2 cellular contexts compared by ENCODE assay signal in the genomic region with DNA sequence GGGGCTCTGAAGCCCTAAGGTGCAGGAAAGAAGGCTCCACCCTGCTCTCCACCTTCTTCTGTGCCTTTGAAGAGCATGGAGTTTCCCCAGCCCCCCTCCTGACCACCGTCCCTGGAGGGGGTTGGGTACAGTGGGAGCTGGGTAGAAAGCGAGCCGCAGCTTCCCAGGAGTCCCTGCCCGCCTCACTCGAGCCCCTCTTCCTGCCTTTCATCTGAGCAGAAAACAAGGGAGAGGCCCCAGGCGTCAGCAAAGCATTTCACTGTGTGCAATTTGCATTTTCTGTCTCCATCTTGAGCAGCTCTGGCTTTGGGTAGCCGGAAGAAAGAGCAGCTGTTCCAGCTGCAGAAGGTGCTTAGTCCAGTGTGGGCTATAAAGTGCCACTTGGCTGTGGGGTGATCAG.
TF ChIP-seq lines count a peak whose summit lies in the region.

No MANE protein-coding gene starts in this region.

TF ChIP-seq in GM23338, 12 proteins besides CTCF, POLR2A, EP300 and RAD21:
- no peak for TF ChIP-seq NANOG (IDR thresholded peaks at IDR 0.05; ENCODE audit: borderline replicate concordance)
- TF ChIP-seq, protein P1, sequence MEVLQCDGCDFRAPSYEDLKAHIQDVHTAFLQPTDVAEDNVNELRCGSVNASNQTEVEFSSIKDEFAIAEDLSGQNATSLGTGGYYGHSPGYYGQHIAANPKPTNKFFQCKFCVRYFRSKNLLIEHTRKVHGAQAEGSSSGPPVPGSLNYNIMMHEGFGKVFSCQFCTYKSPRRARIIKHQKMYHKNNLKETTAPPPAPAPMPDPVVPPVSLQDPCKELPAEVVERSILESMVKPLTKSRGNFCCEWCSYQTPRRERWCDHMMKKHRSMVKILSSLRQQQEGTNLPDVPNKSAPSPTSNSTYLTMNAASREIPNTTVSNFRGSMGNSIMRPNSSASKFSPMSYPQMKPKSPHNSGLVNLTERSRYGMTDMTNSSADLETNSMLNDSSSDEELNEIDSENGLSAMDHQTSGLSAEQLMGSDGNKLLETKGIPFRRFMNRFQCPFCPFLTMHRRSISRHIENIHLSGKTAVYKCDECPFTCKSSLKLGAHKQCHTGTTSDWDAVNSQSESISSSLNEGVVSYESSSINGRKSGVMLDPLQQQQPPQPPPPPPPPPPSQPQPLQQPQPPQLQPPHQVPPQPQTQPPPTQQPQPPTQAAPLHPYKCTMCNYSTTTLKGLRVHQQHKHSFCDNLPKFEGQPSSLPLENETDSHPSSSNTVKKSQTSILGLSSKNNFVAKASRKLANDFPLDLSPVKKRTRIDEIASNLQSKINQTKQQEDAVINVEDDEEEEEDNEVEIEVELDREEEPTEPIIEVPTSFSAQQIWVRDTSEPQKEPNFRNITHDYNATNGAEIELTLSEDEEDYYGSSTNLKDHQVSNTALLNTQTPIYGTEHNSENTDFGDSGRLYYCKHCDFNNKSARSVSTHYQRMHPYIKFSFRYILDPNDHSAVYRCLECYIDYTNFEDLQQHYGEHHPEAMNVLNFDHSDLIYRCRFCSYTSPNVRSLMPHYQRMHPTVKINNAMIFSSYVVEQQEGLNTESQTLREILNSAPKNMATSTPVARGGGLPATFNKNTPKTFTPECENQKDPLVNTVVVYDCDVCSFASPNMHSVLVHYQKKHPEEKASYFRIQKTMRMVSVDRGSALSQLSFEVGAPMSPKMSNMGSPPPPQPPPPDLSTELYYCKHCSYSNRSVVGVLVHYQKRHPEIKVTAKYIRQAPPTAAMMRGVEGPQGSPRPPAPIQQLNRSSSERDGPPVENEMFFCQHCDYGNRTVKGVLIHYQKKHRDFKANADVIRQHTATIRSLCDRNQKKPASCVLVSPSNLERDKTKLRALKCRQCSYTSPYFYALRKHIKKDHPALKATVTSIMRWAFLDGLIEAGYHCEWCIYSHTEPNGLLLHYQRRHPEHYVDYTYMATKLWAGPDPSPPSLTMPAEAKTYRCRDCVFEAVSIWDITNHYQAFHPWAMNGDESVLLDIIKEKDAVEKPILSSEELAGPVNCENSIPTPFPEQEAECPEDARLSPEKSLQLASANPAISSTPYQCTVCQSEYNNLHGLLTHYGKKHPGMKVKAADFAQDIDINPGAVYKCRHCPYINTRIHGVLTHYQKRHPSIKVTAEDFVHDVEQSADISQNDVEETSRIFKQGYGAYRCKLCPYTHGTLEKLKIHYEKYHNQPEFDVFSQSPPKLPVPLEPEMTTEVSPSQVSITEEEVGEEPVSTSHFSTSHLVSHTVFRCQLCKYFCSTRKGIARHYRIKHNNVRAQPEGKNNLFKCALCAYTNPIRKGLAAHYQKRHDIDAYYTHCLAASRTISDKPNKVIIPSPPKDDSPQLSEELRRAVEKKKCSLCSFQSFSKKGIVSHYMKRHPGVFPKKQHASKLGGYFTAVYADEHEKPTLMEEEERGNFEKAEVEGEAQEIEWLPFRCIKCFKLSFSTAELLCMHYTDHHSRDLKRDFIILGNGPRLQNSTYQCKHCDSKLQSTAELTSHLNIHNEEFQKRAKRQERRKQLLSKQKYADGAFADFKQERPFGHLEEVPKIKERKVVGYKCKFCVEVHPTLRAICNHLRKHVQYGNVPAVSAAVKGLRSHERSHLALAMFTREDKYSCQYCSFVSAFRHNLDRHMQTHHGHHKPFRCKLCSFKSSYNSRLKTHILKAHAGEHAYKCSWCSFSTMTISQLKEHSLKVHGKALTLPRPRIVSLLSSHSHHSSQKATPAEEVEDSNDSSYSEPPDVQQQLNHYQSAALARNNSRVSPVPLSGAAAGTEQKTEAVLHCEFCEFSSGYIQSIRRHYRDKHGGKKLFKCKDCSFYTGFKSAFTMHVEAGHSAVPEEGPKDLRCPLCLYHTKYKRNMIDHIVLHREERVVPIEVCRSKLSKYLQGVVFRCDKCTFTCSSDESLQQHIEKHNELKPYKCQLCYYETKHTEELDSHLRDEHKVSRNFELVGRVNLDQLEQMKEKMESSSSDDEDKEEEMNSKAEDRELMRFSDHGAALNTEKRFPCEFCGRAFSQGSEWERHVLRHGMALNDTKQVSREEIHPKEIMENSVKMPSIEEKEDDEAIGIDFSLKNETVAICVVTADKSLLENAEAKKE (CRISPR knock-in tag; IDR thresholded peaks at IDR 0.05) = no peak
- TF ChIP-seq EZH2phosphoT487 (IDR thresholded peaks at IDR 0.05; ENCODE audit: unreplicated experiment) = no peak

TF ChIP-seq in H1, 55 proteins besides CTCF, POLR2A, EP300 and RAD21:
- no peak for TF ChIP-seq SP4 (IDR thresholded peaks at IDR 0.05; ENCODE audit: low read length)
- no peak for TF ChIP-seq TAF1 (IDR thresholded peaks at IDR 0.05; ENCODE audit: low read depth, low read length)
- TF ChIP-seq NRF1 (IDR thresholded peaks at IDR 0.05; ENCODE audit: low read depth, low read length) = no peak
- TF ChIP-seq RBBP5 (IDR thresholded peaks at IDR 0.05; ENCODE audit: borderline replicate concordance, low read depth, low read length) = no peak
- TF ChIP-seq SIN3A (conservative IDR thresholded peaks at IDR 0.05 in 1 of 2, IDR thresholded peaks at IDR 0.05 in 1 of 2; ENCODE audit: low read depth in 1 of 2, low read length in 2 of 2) = no peak
- TF ChIP-seq EZH2 (IDR thresholded peaks at IDR 0.05; ENCODE audit: low read depth, low read length, severe bottlenecking) = no peak
- TF ChIP-seq BCL11A (IDR thresholded peaks at IDR 0.05; ENCODE audit: low read depth in 2 of 2, low read length in 2 of 2) = no peak
- no peak for TF ChIP-seq CEBPB (IDR thresholded peaks at IDR 0.05; ENCODE audit: low read depth, low read length)
- TF ChIP-seq, protein P2, sequence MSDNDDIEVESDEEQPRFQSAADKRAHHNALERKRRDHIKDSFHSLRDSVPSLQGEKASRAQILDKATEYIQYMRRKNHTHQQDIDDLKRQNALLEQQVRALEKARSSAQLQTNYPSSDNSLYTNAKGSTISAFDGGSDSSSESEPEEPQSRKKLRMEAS (IDR thresholded peaks at IDR 0.05) = no peak
- TF ChIP-seq TAF7 (optimal IDR thresholded peaks at IDR 0.05; ENCODE audit: borderline replicate concordance, low read depth, low read length) = no peak
- no peak for TF ChIP-seq CBX8 (IDR thresholded peaks at IDR 0.05; ENCODE audit: borderline replicate concordance, low read depth, low read length)
- no peak for TF ChIP-seq MAFK (IDR thresholded peaks at IDR 0.05; ENCODE audit: low read depth, low read length)
- no peak for TF ChIP-seq SAP30 (IDR thresholded peaks at IDR 0.05; ENCODE audit: insufficient read depth, insufficient replicate concordance, low read length)
- no peak for TF ChIP-seq CHD1 (IDR thresholded peaks at IDR 0.05; ENCODE audit: low read depth, low read length)
- TF ChIP-seq POLR2AphosphoS5 (IDR thresholded peaks at IDR 0.05; ENCODE audit: low read depth, low read length) = no peak
- TF ChIP-seq CTBP2 (IDR thresholded peaks at IDR 0.05; ENCODE audit: borderline replicate concordance, insufficient read depth, insufficient read length, low read length) = no peak
- no peak for TF ChIP-seq PHF8 (conservative IDR thresholded peaks at IDR 0.05; ENCODE audit: low read depth, low read length)
- TF ChIP-seq SRF (IDR thresholded peaks at IDR 0.05; ENCODE audit: low read depth, low read length) = no peak
- no peak for TF ChIP-seq SP2 (IDR thresholded peaks at IDR 0.05; ENCODE audit: low read length)
